In genomic region chr12:94074970-94075695, GRCh38 we compare ENCODE assay signal across 9 cellular contexts.
DNase-seq lines count a peak whose midpoint lies in the region; ATAC-seq and TF ChIP-seq lines count a peak whose summit lies in the region.
"Had no signal": no experiment of that assay in that cellular context is flagged by ENCODE, and none has a peak within 500 bp of the region (broad histone marks: within the 10 kb centered on the region; RNA-seq: fewer than 3 reads in every experiment).

No MANE protein-coding gene starts in this region.

- no peak overlapping the region for H3K27ac Mint-ChIP-seq in CD14-positive monocyte
- H3K27ac Mint-ChIP-seq in natural killer cell treated with Interleukin-12 subunit alpha and Interleukin-12 subunit beta and Interleukin-15 and Interleukin-18, amount 100 ng/mL, for 72 hours: no peak overlapping the region
- H3K27ac Mint-ChIP-seq: memory B cell had no signal

- no peaks in the 10 kb centered on the region for H3K36me3 Mint-ChIP-seq in CD14-positive monocyte
- H3K36me3 Mint-ChIP-seq in natural killer cell treated with Interleukin-12 subunit alpha and Interleukin-12 subunit beta and Interleukin-15 and Interleukin-18, amount 100 ng/mL, for 72 hours: no peaks in the 10 kb centered on the region
- H3K36me3 Mint-ChIP-seq: memory B cell had no signal

- H3K9ac ChIP-seq in fibroblast of lung (ENCODE audit: insufficient read depth, low read length): no peak overlapping the region

- ATAC-seq in RWPE2 (ENCODE audit: low read depth) (peak; percentile 80), GM21786 (IDR thresholded peaks at IDR 0.05; ENCODE audit: unreplicated experiment) (no peak), HG03039 (IDR thresholded peaks at IDR 0.05; ENCODE audit: unreplicated experiment) (no peak)
- ATAC-seq in natural killer cell treated with Interleukin-12 subunit alpha and Interleukin-12 subunit beta and Interleukin-15 and Interleukin-18, amount 100 ng/mL, for 72 hours: no peak

- H3K79me2 ChIP-seq in fibroblast of lung (ENCODE audit: control insufficient read depth, insufficient read depth, low read length) (no peaks in the 10 kb centered on the region), osteoblast (ENCODE audit: insufficient read depth, low read length) (no peaks in the 10 kb centered on the region)

- H3K9me3 ChIP-seq in RWPE2 (ENCODE audit: severe bottlenecking) (no peaks in the 10 kb centered on the region), fibroblast of lung (ENCODE audit: control insufficient read depth, insufficient read depth, low read depth, low read length) (no peaks in the 10 kb centered on the region), osteoblast (ENCODE audit: low read depth, low read length) (no peaks in the 10 kb centered on the region)

- H3K4me3 Mint-ChIP-seq in CD14-positive monocyte: no peak overlapping the region
- H3K4me3 Mint-ChIP-seq in natural killer cell treated with Interleukin-12 subunit alpha and Interleukin-12 subunit beta and Interleukin-15 and Interleukin-18, amount 100 ng/mL, for 72 hours: no peak overlapping the region
- H3K4me3 Mint-ChIP-seq: memory B cell had no signal

- H3K27me3 ChIP-seq in RWPE2 (ENCODE audit: insufficient read depth, poor library complexity, severe bottlenecking) (no peaks in the 10 kb centered on the region), fibroblast of lung (ENCODE audit: control insufficient read depth, insufficient read depth, low read length) (no peaks in the 10 kb centered on the region), osteoblast (ENCODE audit: insufficient read depth, low read length) (no peaks in the 10 kb centered on the region)

- DNase-seq in CD14-positive monocyte (ENCODE audit: low spot score) (peak; percentile 50), HCEC 1CT (peak; percentile 88), RWPE2 (ENCODE audit: low spot score) (no peak), fibroblast of lung (ENCODE audit: low read depth in 2 of 2) (peak; percentile 89 to 93), osteoblast (ENCODE audit: insufficient read length, low spot score, missing footprints) (peak; percentile 93)
- no peak for DNase-seq in natural killer cell treated with Interleukin-12 subunit alpha and Interleukin-12 subunit beta and Interleukin-15 and Interleukin-18, amount 100 ng/mL, for 72 hours (ENCODE audit: low spot score)

- H3K4me1 ChIP-seq in RWPE2 (ENCODE audit: insufficient read depth, poor library complexity, severe bottlenecking) (no peaks in the 10 kb centered on the region), fibroblast of lung (ENCODE audit: control insufficient read depth, extremely low read depth, insufficient read depth, low read length) (no peaks in the 10 kb centered on the region), osteoblast (ENCODE audit: insufficient read depth, low read length) (peaks cover 9% of the 10 kb centered on the region)

- no peaks in the 10 kb centered on the region for H3K9me3 Mint-ChIP-seq in CD14-positive monocyte
- H3K9me3 Mint-ChIP-seq in natural killer cell treated with Interleukin-12 subunit alpha and Interleukin-12 subunit beta and Interleukin-15 and Interleukin-18, amount 100 ng/mL, for 72 hours: no peaks in the 10 kb centered on the region
- H3K9me3 Mint-ChIP-seq: memory B cell had no signal

- peaks cover 2% of the 10 kb centered on the region in 3 donors for H3K27me3 Mint-ChIP-seq in CD14-positive monocyte (ENCODE audit: low read depth in 3 of 3)
- H3K27me3 Mint-ChIP-seq in natural killer cell treated with Interleukin-12 subunit alpha and Interleukin-12 subunit beta and Interleukin-15 and Interleukin-18, amount 100 ng/mL, for 72 hours: peaks cover 19 to 41% of the 10 kb centered on the region in 2 donors

- peaks cover 22% of the 10 kb centered on the region for H3K4me1 Mint-ChIP-seq in CD14-positive monocyte
- peaks cover 9 to 12% of the 10 kb centered on the region in 2 donors for H3K4me1 Mint-ChIP-seq in natural killer cell treated with Interleukin-12 subunit alpha and Interleukin-12 subunit beta and Interleukin-15 and Interleukin-18, amount 100 ng/mL, for 72 hours (ENCODE audit: low read depth in 2 of 2)
- H3K4me1 Mint-ChIP-seq: memory B cell had no signal

- intact Hi-C loops in CD14-positive monocyte (cut with micrococcal nuclease): no loop called here

- H2AFZ ChIP-seq in fibroblast of lung (ENCODE audit: low read length) (peak overlapping the region; percentile 7), osteoblast (ENCODE audit: low read length) (peak overlapping the region; percentile 70)

- H3K36me3 ChIP-seq in RWPE2 (ENCODE audit: low read depth): no peaks in the 10 kb centered on the region
- H3K36me3 ChIP-seq in fibroblast of lung (ENCODE audit: control insufficient read depth, insufficient read depth, low read length): no peaks in the 10 kb centered on the region
- H3K36me3 ChIP-seq in osteoblast (ENCODE audit: insufficient read depth, low read length): no peaks in the 10 kb centered on the region

- no peaks in the 10 kb centered on the region for H4K20me1 ChIP-seq in fibroblast of lung (ENCODE audit: control insufficient read depth, extremely low read depth, insufficient read depth, low read length)
- H4K20me1 ChIP-seq in osteoblast (ENCODE audit: insufficient read depth, low read length): no peaks in the 10 kb centered on the region

- TF ChIP-seq CTCF in CD14-positive monocyte (IDR thresholded peaks at IDR 0.05) (peak; percentile 71), RWPE2 (IDR thresholded peaks at IDR 0.05; ENCODE audit: poor library complexity, severe bottlenecking) (peak; percentile 60), fibroblast of lung (conservative IDR thresholded peaks at IDR 0.05 in 1 of 2, IDR thresholded peaks at IDR 0.05 in 1 of 2; ENCODE audit: low read depth in 1 of 2, low read length in 2 of 2) (peak; percentile 82 to 84), osteoblast (IDR thresholded peaks at IDR 0.05; ENCODE audit: extremely low read depth, low read depth, low read length) (peak; percentile 91)

- no peak overlapping the region for H3K4me2 ChIP-seq in fibroblast of lung (ENCODE audit: extremely low read depth, insufficient read depth, low read length)
- peak overlapping the region; percentile 65 for H3K4me2 ChIP-seq in osteoblast (ENCODE audit: insufficient read depth, low read length)

- H3K27ac ChIP-seq in RWPE2 (ENCODE audit: poor library complexity, severe bottlenecking): no peak overlapping the region
- H3K27ac ChIP-seq in fibroblast of lung (ENCODE audit: insufficient read depth, low read length): no peak overlapping the region
- peak overlapping the region; percentile 30 for H3K27ac ChIP-seq in osteoblast (ENCODE audit: low read depth, low read length)

- H3K4me3 ChIP-seq in RWPE2 (ENCODE audit: severe bottlenecking) (no peak overlapping the region), fibroblast of lung (replicated peaks in 1 of 4; ENCODE audit: control extremely low read depth in 1 of 4, insufficient read depth in 1 of 4, low read depth in 3 of 4, low read length in 4 of 4) (peak overlapping the region in 1 of 4 experiments; percentile 8), osteoblast (ENCODE audit: insufficient read depth, low read length) (peak overlapping the region; percentile 20)

Comparison
In these comparisons a context has a peak if more than half of its experiments do, and no peak if none do; other contexts are left out.
1. DNase-seq: peak in CD14-positive monocyte (single experiment), HCEC 1CT (single experiment), fibroblast of lung (2 of 2) and osteoblast (single experiment); none in RWPE2 (single experiment) and natural killer cell treated with Interleukin-12 subunit alpha and Interleukin-12 subunit beta and Interleukin-15 and Interleukin-18, amount 100 ng/mL, for 72 hours (single experiment).
2. Peak in every context shown above with its lines, with median percentiles within 50 percentile points of each other: CTCF ChIP-seq.